11 cellular contexts compared by ENCODE assay signal in genomic region chr14:55819610-55820304, GRCh38.
DNase-seq lines count a peak whose midpoint lies in the region; ATAC-seq and TF ChIP-seq lines count a peak whose summit lies in the region.
"Had no signal": no experiment of that assay in that cellular context is flagged by ENCODE, and none has a peak within 500 bp of the region (broad histone marks: within the 10 kb centered on the region; RNA-seq: fewer than 3 reads in every experiment).

No MANE protein-coding gene starts in this region.

- no peak overlapping the region for H3K4me3 ChIP-seq in CD8-positive, alpha-beta T cell (ENCODE audit: low read depth, low read length)
- H3K4me3 ChIP-seq: lower lobe of right lung had no signal

- POLR2A ChIA-PET in CD8-positive, alpha-beta T cell (lab: Charles Lee), result no interaction called here

- DNase-seq in iris pigment epithelial cell (ENCODE audit: low read depth) (peak; percentile 18), KG1 (lab: John Stamatoyannopoulos, UW) (no peak), natural killer cell (no peak), NCI-H1436 (lab: John Stamatoyannopoulos, UW) (no peak)
- DNase-seq in CD8-positive, alpha-beta T cell, result no peak
- DNase-seq: Caco-2; lower lobe of right lung; stimulated activated CD8-positive, alpha-beta memory T cell treated with anti-CD3 and anti-CD28 coated beads, Interleukin-4, amount 100 ng/mL, for 48 hours had no signal

- ATAC-seq in GM18870 (IDR thresholded peaks at IDR 0.05; ENCODE audit: unreplicated experiment) (peak; percentile 82), HG02588 (IDR thresholded peaks at IDR 0.05; ENCODE audit: unreplicated experiment) (peak; percentile 82), HG03469 (IDR thresholded peaks at IDR 0.05; ENCODE audit: unreplicated experiment) (peak; percentile 66), natural killer cell (no peak)
- no peak for ATAC-seq in CD8-positive, alpha-beta T cell

- intact Hi-C loops in CD8-positive, alpha-beta T cell (cut with DNase I, micrococcal nuclease), result no loop called here
- intact Hi-C loops in natural killer cell (cut with micrococcal nuclease), result no loop called here

- peaks cover 4% of the 10 kb centered on the region for H3K27me3 Mint-ChIP-seq in CD8-positive, alpha-beta T cell (ENCODE audit: low read depth)
- H3K27me3 Mint-ChIP-seq in natural killer cell (ENCODE audit: low read depth in 2 of 2), result peaks cover 12 to 31% of the 10 kb centered on the region in 2 donors

- H3K36me3 ChIP-seq in CD8-positive, alpha-beta T cell (ENCODE audit: insufficient read depth, low read length), result no peaks in the 10 kb centered on the region
- H3K36me3 ChIP-seq: lower lobe of right lung had no signal

- no peaks in the 10 kb centered on the region for H3K9me3 ChIP-seq in CD8-positive, alpha-beta T cell (ENCODE audit: low read length)
- H3K9me3 ChIP-seq: lower lobe of right lung had no signal

- no peak overlapping the region for H3K4me3 Mint-ChIP-seq in CD8-positive, alpha-beta T cell
- no peak overlapping the region for H3K4me3 Mint-ChIP-seq in natural killer cell

- no peak overlapping the region for H3K27ac ChIP-seq in CD8-positive, alpha-beta T cell (ENCODE audit: low read depth, low read length)
- H3K27ac ChIP-seq: lower lobe of right lung had no signal

- TF ChIP-seq CTCF in CD8-positive, alpha-beta T cell (IDR thresholded peaks at IDR 0.05), result no peak
- no peak for TF ChIP-seq CTCF in natural killer cell (IDR thresholded peaks at IDR 0.05)

- H3K4me1 Mint-ChIP-seq in CD8-positive, alpha-beta T cell (ENCODE audit: low read depth), result no peaks in the 10 kb centered on the region
- peaks cover 13 to 17% of the 10 kb centered on the region in 2 donors for H3K4me1 Mint-ChIP-seq in natural killer cell

- CTCF ChIA-PET in CD8-positive, alpha-beta T cell (lab: Charles Lee), result interaction anchor here (0.6 kb wide), 1 partner anchor 9 kb away, joined by 4 read pairs; no protein-coding TSS in a partner anchor

- no peaks in the 10 kb centered on the region for H3K36me3 Mint-ChIP-seq in CD8-positive, alpha-beta T cell
- H3K36me3 Mint-ChIP-seq in natural killer cell, result no peaks in the 10 kb centered on the region

- no peak overlapping the region for H3K27ac Mint-ChIP-seq in CD8-positive, alpha-beta T cell
- H3K27ac Mint-ChIP-seq in natural killer cell, result no peak overlapping the region

- peaks cover 2% of the 10 kb centered on the region for H3K9me3 Mint-ChIP-seq in CD8-positive, alpha-beta T cell
- peaks cover 0 to 2% of the 10 kb centered on the region in 2 donors for H3K9me3 Mint-ChIP-seq in natural killer cell

- H3K4me1 ChIP-seq in CD8-positive, alpha-beta T cell (ENCODE audit: insufficient read depth, low read length), result no peaks in the 10 kb centered on the region
- H3K4me1 ChIP-seq: Caco-2, lower lobe of right lung had no signal

- no peaks in the 10 kb centered on the region for H3K27me3 ChIP-seq in CD8-positive, alpha-beta T cell (ENCODE audit: insufficient read depth, low read length)

Comparison
In these comparisons a context has a peak if more than half of its experiments do, and no peak if none do; other contexts are left out.
1. ATAC-seq: peak in GM18870 (single experiment), HG02588 (single experiment) and HG03469 (single experiment); none in CD8-positive, alpha-beta T cell (single experiment) and natural killer cell (0 of 3).